8 cellular contexts compared by ENCODE assay signal in the genomic region with DNA sequence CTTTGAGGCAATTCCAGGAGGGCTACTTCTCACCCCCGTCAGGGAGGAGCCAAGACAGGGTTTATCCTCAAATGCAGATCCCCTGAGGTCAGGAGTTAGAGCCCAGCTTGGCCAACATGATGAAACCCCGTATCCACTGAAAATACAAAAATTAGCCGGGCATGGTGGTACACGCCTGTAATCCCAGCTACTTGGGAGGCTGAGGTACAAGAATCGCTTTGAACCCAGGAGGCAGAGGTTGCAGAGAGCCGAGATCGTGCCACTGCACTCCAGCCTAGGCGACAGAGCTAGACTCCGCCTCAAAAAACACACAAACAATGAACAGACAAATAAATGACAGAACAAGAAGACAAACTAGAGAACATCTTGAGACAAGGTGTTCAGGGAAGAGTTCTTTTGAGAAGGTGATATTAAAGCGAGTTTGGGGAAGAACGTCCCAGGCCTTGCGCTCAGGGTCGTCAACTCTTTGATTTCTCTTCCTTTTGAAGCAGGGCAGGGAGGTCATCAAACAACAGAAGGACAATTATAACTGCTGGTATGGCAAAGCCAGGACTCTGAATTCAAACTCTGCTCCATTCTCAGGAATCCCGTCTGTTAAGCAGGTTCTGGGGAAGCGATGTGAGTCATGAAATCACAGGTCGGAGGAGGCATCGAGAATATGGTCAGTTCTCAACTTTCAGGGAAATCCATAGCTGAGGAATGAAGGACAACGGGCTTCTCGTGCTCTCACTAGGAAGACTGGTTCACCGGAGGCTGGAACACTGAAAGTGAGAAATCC. TPM values are rescaled to one million over a fixed set of nuclear protein-coding genes. Genes with fewer than 3 reads are reported as not detected.
DNase-seq lines count a peak whose midpoint lies in the region; ATAC-seq, FAIRE-seq and TF ChIP-seq lines count a peak whose summit lies in the region.

No MANE protein-coding gene starts in this region.

- peak overlapping the region; percentile 84 for H3K18ac ChIP-seq in H1 (ENCODE audit: extremely low read depth, low read length)

- H3K9me2 ChIP-seq in OCI-LY1 (ENCODE audit: low read depth, low read length) (no peaks in the 10 kb centered on the region), neural cell (ENCODE audit: insufficient read depth, low read length) (no peaks in the 10 kb centered on the region)

- H4K20me1 ChIP-seq in OCI-LY1 (ENCODE audit: insufficient read depth, low read length) (peaks cover 5% of the 10 kb centered on the region; the same call in 1 of the 2 replicates), H1 (replicated peaks in 1 of 2; ENCODE audit: control insufficient read depth in 1 of 2, insufficient read depth in 2 of 2, low read length in 2 of 2) (peaks cover 3 to 13% of the 10 kb centered on the region in 2 experiments), neural cell (ENCODE audit: insufficient read depth) (peaks cover 16% of the 10 kb centered on the region)

- peak overlapping the region; percentile 32 for H2AK5ac ChIP-seq in H1 (ENCODE audit: low read depth, low read length)

- peak overlapping the region; percentile 80 for H2BK5ac ChIP-seq in H1 (ENCODE audit: low read depth, low read length)

- no peak for TF ChIP-seq RAD21 in H1 (IDR thresholded peaks at IDR 0.05 in 1 of 2, conservative IDR thresholded peaks at IDR 0.05 in 1 of 2; ENCODE audit: low read depth in 2 of 2, low read length in 2 of 2)
- no peak for TF ChIP-seq RAD21 in neural cell (conservative IDR thresholded peaks at IDR 0.05)

- H3K9me3 ChIP-seq in OCI-LY1 (ENCODE audit: low read length) (no peaks in the 10 kb centered on the region), H1 (ENCODE audit: insufficient read depth in 2 of 2, low read depth in 1 of 2, low read length in 1 of 2) (no peaks in the 10 kb centered on the region), neural cell (ENCODE audit: low read length) (no peaks in the 10 kb centered on the region)

- ATAC-seq in GM21447 (IDR thresholded peaks at IDR 0.05; ENCODE audit: unreplicated experiment): no peak
- no peak for ATAC-seq in GM21737 (IDR thresholded peaks at IDR 0.05; ENCODE audit: unreplicated experiment)
- no peak for ATAC-seq in HG03175 (IDR thresholded peaks at IDR 0.05; ENCODE audit: unreplicated experiment)

- H3K23me2 ChIP-seq in H1 (ENCODE audit: low read depth, low read length): peaks cover 10% of the 10 kb centered on the region

- no peak overlapping the region for H2BK120ac ChIP-seq in H1 (replicated peaks; ENCODE audit: low read depth, low read length)

- H2AFZ ChIP-seq in OCI-LY1 (ENCODE audit: low read length) (0 out of 2 replicates have a peak overlapping the region, but pooled peaks have one; percentile 14), H1 (ENCODE audit: low read length) (peak overlapping the region; percentile 94; the same call in 1 of the 2 replicates), neural cell (ENCODE audit: low read depth, low read length) (peak overlapping the region; percentile 40)

- H2BK12ac ChIP-seq in H1 (ENCODE audit: low read depth, low read length): peak overlapping the region; percentile 5; the same call in 1 of the 2 replicates

- H3K4me2 ChIP-seq in OCI-LY1 (ENCODE audit: low read length) (peak overlapping the region; percentile 96), H1 (ENCODE audit: insufficient read depth in 1 of 2, low read depth in 2 of 2, low read length in 2 of 2) (peak overlapping the region; percentile 79 to 96), neural cell (ENCODE audit: low read length) (peak overlapping the region; percentile 80)

- H2BK15ac ChIP-seq in H1 (ENCODE audit: low read length): peak overlapping the region; percentile 3; the same call in 1 of the 2 replicates

- POLR2A ChIA-PET in H1 (lab: Charles Lee; ENCODE audit: partially characterized antibody): interaction anchor here (0.6 to 3.9 kb wide), 19 partner anchors 9 to 183 kb away, joined by 3 to 43 read pairs (median 4); partner anchors contain the start of gene EIF2S2

- no peak for FAIRE-seq in H1 (lab: Jason Lieb, UNC)

- peak overlapping the region; percentile 88 for H3K4me3 ChIP-seq in OCI-LY1 (ENCODE audit: low read depth, low read length, poor library complexity, severe bottlenecking)
- peak overlapping the region; percentile 79 to 92 (median 92) for H3K4me3 ChIP-seq in H1 (ENCODE audit: extremely low read depth in 1 of 4, insufficient read depth in 2 of 4, low read depth in 3 of 4, low read length in 4 of 4)
- peak overlapping the region; percentile 97 for H3K4me3 ChIP-seq in neural cell (ENCODE audit: low read length)

- H3K4me1 ChIP-seq in OCI-LY1 (ENCODE audit: insufficient read depth, low read length, severe bottlenecking): peaks cover 35% of the 10 kb centered on the region
- peaks cover 1 to 11% (median 5%) of the 10 kb centered on the region in 4 experiments; a peak in 5 of 7 replicates for H3K4me1 ChIP-seq in H1 (replicated peaks in 1 of 4; ENCODE audit: control insufficient read depth in 3 of 4, insufficient read depth in 4 of 4, low read length in 3 of 4)

- no peak for TF ChIP-seq EP300 in H1 (IDR thresholded peaks at IDR 0.05; ENCODE audit: borderline replicate concordance in 1 of 2, low read depth in 2 of 2, low read length in 2 of 2)
- TF ChIP-seq EP300 in neural cell (conservative IDR thresholded peaks at IDR 0.05; ENCODE audit: poor library complexity, severe bottlenecking): no peak

- no peak overlapping the region for H3K23ac ChIP-seq in H1 (ENCODE audit: insufficient read length)

- H3K79me2 ChIP-seq in OCI-LY1 (ENCODE audit: insufficient read depth, low read length) (peaks cover 33% of the 10 kb centered on the region), H1 (ENCODE audit: control insufficient read depth in 1 of 2, insufficient read depth in 2 of 2, low read length in 2 of 2) (peaks cover 29 to 44% of the 10 kb centered on the region in 2 experiments), neural cell (replicated peaks; ENCODE audit: insufficient read depth, low read length) (peaks cover 34% of the 10 kb centered on the region)

- H3K36me3 ChIP-seq in OCI-LY1 (ENCODE audit: insufficient read depth, low read length) (peaks cover 8% of the 10 kb centered on the region; the same call in 1 of the 2 replicates), H1 (ENCODE audit: control insufficient read depth in 2 of 4, insufficient read depth in 4 of 4, low read length in 3 of 4) (no peaks in the 10 kb centered on the region), neural cell (ENCODE audit: insufficient read depth, low read length) (no peaks in the 10 kb centered on the region)

- H3K27me3 ChIP-seq in OCI-LY1 (ENCODE audit: insufficient read depth, low read length) (no peaks in the 10 kb centered on the region), H1 (replicated peaks in 1 of 4; ENCODE audit: control insufficient read depth in 3 of 4, extremely low read depth in 1 of 4, insufficient read depth in 3 of 4, low read length in 3 of 4) (no peaks in the 10 kb centered on the region), neural cell (ENCODE audit: insufficient read depth, low read depth, low read length) (no peaks in the 10 kb centered on the region)

- H2BK20ac ChIP-seq in H1 (ENCODE audit: low read length): no peak overlapping the region

- no peak overlapping the region for H3K14ac ChIP-seq in H1 (ENCODE audit: insufficient read length)

- H3F3A ChIP-seq in OCI-LY1 (ENCODE audit: insufficient read depth, low read length) (no peaks in the 10 kb centered on the region), neural cell (ENCODE audit: insufficient read depth, low read length, poor library complexity, severe bottlenecking) (no peaks in the 10 kb centered on the region)

- H4K91ac ChIP-seq in H1 (replicated peaks; ENCODE audit: insufficient read length, low read length): no peak overlapping the region

- WGBS in H1 (ENCODE audit: extremely low coverage in 1 of 2, insufficient coverage in 1 of 2, insufficient read length in 1 of 2, insufficient replicate concordance in 2 of 2, low coverage in 1 of 2, low lambda C conversion rate in 2 of 2, missing lambda C conversion rate in 1 of 2), 2 experiments: 36% methylated on average over 20 of the region's 20 CpGs; no CpG with 5 or more reads in 1 of the 2 experiments

- H4K5ac ChIP-seq in H1 (ENCODE audit: insufficient read length, low read depth, low read length): no peak overlapping the region

- DNase-seq in GM03348 (ENCODE audit: low spot score) (peak; percentile 23), H1 (ENCODE audit: low read depth in 1 of 2, low spot score in 2 of 2) (no peak), mesenteric fat pad (ENCODE audit: low spot score) (no peak)

- peak overlapping the region; percentile 37 for H3K27ac ChIP-seq in OCI-LY1 (ENCODE audit: low read depth, low read length, poor library complexity, severe bottlenecking)
- peak overlapping the region; percentile 90 for H3K27ac ChIP-seq in H1 (ENCODE audit: low read depth, low read length)
- peak overlapping the region; percentile 64 for H3K27ac ChIP-seq in neural cell (ENCODE audit: low read length)

- TF ChIP-seq CTCF in OCI-LY1 (IDR thresholded peaks at IDR 0.05; ENCODE audit: low read length): no peak
- TF ChIP-seq CTCF in H1 (IDR thresholded peaks at IDR 0.05; ENCODE audit: control extremely low read depth in 1 of 3, insufficient read depth in 1 of 3, low read depth in 1 of 3, low read length in 3 of 3): no peak
- TF ChIP-seq CTCF in neural cell (IDR thresholded peaks at IDR 0.05; ENCODE audit: poor library complexity, severe bottlenecking): no peak

- H3K9ac ChIP-seq in OCI-LY1 (ENCODE audit: low read length): peak overlapping the region; percentile 92
- peak overlapping the region; percentile 73 to 95 (median 84) for H3K9ac ChIP-seq in H1 (replicated peaks in 1 of 4; ENCODE audit: extremely low read depth in 1 of 4, low read depth in 3 of 4, low read length in 3 of 4)
- peak overlapping the region; percentile 66 for H3K9ac ChIP-seq in neural cell (ENCODE audit: low read length)

- CTCF ChIA-PET in H1 (lab: Charles Lee; ENCODE audit: partially characterized antibody): interaction anchor here (0.6 to 2.3 kb wide), 4 partner anchors 30 to 77 kb away, joined by 3 to 8 read pairs (median 4); no protein-coding TSS in a partner anchor

- no peak for TF ChIP-seq POLR2A in H1 (IDR thresholded peaks at IDR 0.05; ENCODE audit: control extremely low read depth in 1 of 2, low read depth in 2 of 2, low read length in 2 of 2)

- H3K79me1 ChIP-seq in H1 (ENCODE audit: low read depth, low read length): peaks cover 12% of the 10 kb centered on the region; the same call in 1 of the 2 replicates

- peak overlapping the region; percentile 3 for H3K56ac ChIP-seq in H1 (replicated peaks; ENCODE audit: insufficient read length, low read depth, low read length)

- H4K8ac ChIP-seq in H1 (ENCODE audit: extremely low read depth, insufficient read depth, low read length): no peak overlapping the region

- no peak overlapping the region for H3K4ac ChIP-seq in H1 (replicated peaks; ENCODE audit: insufficient read length, low read depth, low read length)

RNA-seq across cellular contexts. Expression of gene RALY, which starts 1.4 kb away (rescaled TPM):
- total RNA-seq in H1 (2021; fragmentation: NEBNext Ultra II Directional; extraction: Animal tissue kit (Norgen Biotek cat#: 25700)): 148 and 150 TPM in 2 replicates
- polyA plus RNA-seq in H1 (2011; rRNA removed): 133 and 185 TPM in 2 replicates
- 176 TPM for polyA plus RNA-seq in H1 (2011; cell fraction: cytosol; rRNA removed)
- polyA plus RNA-seq in H1 (2011; cell fraction: nucleus; rRNA removed): 127 TPM
- polyA plus RNA-seq in H1 (2012, experiment 1 of 2): 102 to 160 TPM (median 153 TPM) in 4 replicates
- polyA plus RNA-seq in H1 (2012, experiment 2 of 2): 148 TPM
- 96.1 TPM for polyA plus RNA-seq in H1 (2013, experiment 1 of 2)
- polyA plus RNA-seq in H1 (2013, experiment 2 of 2): 94.3 TPM
- polyA minus RNA-seq in H1 (2011; rRNA and poly(A)+ RNA removed): 65.8 and 87.5 TPM in 2 replicates
- 75.6 TPM for polyA minus RNA-seq in H1 (2011; cell fraction: cytosol; rRNA and poly(A)+ RNA removed)
- polyA minus RNA-seq in H1 (2011; cell fraction: nucleus; rRNA and poly(A)+ RNA removed): 64.8 TPM
- 221 and 228 TPM in 2 replicates for polyA plus RNA-seq in neural cell
- 103 and 117 TPM in 2 replicates for polyA minus RNA-seq in neural cell
- 92.4 TPM for total RNA-seq in mesenteric fat pad

Comparison
In these comparisons a context has a peak if more than half of its experiments do, and no peak if none do; other contexts are left out.
1. H2AFZ ChIP-seq: peak in every context shown above with its lines; median percentile 94 in H1; 40 in neural cell; 14 in OCI-LY1.
2. H3K27ac ChIP-seq: peak in every context shown above with its lines; median percentile 90 in H1; 64 in neural cell; 37 in OCI-LY1.